ENCODE assay signal across 1 cellular context in the genomic region with DNA sequence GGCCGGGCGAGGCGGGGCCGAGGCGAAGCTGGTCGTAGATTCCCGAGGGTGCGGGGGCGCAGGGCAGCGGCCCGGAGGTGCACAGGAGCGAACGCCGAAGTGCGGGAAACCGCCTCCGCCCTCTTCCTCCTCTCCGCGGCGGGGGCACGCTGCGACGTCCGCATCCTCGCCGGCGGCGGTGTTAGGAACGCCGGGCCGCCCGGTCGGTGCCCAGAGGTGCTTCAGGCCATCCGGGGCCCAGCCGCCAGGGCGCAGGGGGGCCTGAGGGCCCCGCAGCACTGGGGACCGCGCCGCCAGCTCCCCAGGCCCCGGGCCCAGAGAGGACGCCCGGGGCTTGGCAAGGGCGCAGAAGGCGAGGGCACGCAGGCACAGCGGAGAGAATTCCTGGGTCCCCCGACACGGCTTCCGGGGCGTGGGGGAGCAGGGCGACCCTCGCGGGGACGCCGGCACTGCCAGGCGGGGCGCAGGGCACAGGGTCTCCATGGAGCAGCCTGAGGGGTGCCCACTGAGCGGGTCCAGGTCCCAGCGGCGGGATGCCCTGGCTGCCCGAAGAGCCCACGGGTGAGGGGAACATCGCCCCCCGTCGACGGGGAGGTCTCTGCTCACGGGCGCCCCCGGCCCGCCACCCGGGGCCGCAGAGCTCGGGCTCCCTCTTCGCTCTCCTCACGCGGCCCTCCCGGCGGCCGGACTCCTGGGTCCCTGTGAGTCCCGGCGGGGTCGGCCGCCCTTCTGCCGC.
TF ChIP-seq lines count a peak whose summit lies in the region.

No MANE protein-coding gene starts in this region.

TF ChIP-seq in H1, 55 proteins besides CTCF, POLR2A, EP300 and RAD21:
- TF ChIP-seq SIX5 (IDR thresholded peaks at IDR 0.05; ENCODE audit: low read depth, low read length) = no peak
- TF ChIP-seq EZH2 (IDR thresholded peaks at IDR 0.05; ENCODE audit: low read depth, low read length, severe bottlenecking) = peak; percentile 88
- no peak for TF ChIP-seq RNF2 (IDR thresholded peaks at IDR 0.05; ENCODE audit: borderline replicate concordance, low read depth, low read length, missing control alignments, poor library complexity, severe bottlenecking)
- TF ChIP-seq HDAC6 (IDR thresholded peaks at IDR 0.05; ENCODE audit: low read depth, low read length) = no peak
- TF ChIP-seq TAF1 (IDR thresholded peaks at IDR 0.05; ENCODE audit: low read depth, low read length) = no peak
- TF ChIP-seq, protein P1, sequence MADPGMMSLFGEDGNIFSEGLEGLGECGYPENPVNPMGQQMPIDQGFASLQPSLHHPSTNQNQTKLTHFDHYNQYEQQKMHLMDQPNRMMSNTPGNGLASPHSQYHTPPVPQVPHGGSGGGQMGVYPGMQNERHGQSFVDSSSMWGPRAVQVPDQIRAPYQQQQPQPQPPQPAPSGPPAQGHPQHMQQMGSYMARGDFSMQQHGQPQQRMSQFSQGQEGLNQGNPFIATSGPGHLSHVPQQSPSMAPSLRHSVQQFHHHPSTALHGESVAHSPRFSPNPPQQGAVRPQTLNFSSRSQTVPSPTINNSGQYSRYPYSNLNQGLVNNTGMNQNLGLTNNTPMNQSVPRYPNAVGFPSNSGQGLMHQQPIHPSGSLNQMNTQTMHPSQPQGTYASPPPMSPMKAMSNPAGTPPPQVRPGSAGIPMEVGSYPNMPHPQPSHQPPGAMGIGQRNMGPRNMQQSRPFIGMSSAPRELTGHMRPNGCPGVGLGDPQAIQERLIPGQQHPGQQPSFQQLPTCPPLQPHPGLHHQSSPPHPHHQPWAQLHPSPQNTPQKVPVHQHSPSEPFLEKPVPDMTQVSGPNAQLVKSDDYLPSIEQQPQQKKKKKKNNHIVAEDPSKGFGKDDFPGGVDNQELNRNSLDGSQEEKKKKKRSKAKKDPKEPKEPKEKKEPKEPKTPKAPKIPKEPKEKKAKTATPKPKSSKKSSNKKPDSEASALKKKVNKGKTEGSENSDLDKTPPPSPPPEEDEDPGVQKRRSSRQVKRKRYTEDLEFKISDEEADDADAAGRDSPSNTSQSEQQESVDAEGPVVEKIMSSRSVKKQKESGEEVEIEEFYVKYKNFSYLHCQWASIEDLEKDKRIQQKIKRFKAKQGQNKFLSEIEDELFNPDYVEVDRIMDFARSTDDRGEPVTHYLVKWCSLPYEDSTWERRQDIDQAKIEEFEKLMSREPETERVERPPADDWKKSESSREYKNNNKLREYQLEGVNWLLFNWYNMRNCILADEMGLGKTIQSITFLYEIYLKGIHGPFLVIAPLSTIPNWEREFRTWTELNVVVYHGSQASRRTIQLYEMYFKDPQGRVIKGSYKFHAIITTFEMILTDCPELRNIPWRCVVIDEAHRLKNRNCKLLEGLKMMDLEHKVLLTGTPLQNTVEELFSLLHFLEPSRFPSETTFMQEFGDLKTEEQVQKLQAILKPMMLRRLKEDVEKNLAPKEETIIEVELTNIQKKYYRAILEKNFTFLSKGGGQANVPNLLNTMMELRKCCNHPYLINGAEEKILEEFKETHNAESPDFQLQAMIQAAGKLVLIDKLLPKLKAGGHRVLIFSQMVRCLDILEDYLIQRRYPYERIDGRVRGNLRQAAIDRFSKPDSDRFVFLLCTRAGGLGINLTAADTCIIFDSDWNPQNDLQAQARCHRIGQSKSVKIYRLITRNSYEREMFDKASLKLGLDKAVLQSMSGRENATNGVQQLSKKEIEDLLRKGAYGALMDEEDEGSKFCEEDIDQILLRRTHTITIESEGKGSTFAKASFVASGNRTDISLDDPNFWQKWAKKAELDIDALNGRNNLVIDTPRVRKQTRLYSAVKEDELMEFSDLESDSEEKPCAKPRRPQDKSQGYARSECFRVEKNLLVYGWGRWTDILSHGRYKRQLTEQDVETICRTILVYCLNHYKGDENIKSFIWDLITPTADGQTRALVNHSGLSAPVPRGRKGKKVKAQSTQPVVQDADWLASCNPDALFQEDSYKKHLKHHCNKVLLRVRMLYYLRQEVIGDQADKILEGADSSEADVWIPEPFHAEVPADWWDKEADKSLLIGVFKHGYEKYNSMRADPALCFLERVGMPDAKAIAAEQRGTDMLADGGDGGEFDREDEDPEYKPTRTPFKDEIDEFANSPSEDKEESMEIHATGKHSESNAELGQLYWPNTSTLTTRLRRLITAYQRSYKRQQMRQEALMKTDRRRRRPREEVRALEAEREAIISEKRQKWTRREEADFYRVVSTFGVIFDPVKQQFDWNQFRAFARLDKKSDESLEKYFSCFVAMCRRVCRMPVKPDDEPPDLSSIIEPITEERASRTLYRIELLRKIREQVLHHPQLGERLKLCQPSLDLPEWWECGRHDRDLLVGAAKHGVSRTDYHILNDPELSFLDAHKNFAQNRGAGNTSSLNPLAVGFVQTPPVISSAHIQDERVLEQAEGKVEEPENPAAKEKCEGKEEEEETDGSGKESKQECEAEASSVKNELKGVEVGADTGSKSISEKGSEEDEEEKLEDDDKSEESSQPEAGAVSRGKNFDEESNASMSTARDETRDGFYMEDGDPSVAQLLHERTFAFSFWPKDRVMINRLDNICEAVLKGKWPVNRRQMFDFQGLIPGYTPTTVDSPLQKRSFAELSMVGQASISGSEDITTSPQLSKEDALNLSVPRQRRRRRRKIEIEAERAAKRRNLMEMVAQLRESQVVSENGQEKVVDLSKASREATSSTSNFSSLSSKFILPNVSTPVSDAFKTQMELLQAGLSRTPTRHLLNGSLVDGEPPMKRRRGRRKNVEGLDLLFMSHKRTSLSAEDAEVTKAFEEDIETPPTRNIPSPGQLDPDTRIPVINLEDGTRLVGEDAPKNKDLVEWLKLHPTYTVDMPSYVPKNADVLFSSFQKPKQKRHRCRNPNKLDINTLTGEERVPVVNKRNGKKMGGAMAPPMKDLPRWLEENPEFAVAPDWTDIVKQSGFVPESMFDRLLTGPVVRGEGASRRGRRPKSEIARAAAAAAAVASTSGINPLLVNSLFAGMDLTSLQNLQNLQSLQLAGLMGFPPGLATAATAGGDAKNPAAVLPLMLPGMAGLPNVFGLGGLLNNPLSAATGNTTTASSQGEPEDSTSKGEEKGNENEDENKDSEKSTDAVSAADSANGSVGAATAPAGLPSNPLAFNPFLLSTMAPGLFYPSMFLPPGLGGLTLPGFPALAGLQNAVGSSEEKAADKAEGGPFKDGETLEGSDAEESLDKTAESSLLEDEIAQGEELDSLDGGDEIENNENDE (IDR thresholded peaks at IDR 0.05; ENCODE audit: insufficient replicate concordance, low read length) = no peak
- TF ChIP-seq SUZ12 (IDR thresholded peaks at IDR 0.05; ENCODE audit: low read length) = peak; percentile 80; the same call in 1 of the 2 replicates
- peak; percentile 18 for TF ChIP-seq KDM4A (IDR thresholded peaks at IDR 0.05; ENCODE audit: low read depth, low read length, severe bottlenecking)
